In the genomic region with DNA sequence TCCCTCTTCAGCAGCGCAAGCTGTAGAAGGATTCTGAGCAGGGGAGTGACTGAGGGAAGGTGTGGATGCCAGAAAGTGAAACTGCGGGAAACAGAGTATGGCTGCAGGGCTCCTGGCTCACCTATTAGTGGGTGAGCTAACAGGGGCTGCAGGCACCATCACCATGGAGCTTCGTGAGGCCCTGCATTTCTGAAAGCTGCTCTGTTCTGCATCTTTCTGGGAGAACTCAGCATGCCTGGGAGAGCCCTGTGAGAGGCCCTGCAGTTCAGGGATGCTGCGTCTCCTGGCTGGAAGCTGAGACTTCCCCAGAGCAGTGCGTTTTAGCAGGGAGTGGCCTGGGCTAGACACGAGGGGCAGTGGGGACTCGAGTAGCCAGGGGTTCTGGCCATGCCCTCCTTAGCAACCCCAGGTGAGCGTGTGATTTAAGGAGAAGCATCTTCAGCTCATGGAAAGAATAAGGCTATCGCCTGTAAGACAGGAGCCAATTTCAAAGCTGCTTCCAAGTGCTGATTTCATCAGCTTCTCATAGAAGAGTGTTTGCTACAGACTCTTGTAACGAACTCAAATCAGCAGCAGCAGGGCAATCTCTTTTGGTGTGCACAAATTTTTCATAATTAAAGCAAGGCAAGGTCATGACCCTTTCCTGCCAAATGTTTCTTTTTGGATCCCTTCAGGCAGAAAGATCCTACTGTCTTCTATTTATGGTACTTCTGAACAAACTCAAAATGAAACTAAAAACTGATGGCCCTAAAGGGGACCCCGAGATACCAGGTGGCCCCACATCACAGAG, we compare ENCODE assay signal across 17 cellular contexts.
DNase-seq lines count a peak whose midpoint lies in the region; ATAC-seq, FAIRE-seq and TF ChIP-seq lines count a peak whose summit lies in the region.
"Had no signal": no experiment of that assay in that cellular context is flagged by ENCODE, and none has a peak within 500 bp of the region (broad histone marks: within the 10 kb centered on the region; RNA-seq: fewer than 3 reads in every experiment).

No MANE protein-coding gene starts in this region.

- no peak overlapping the region for H3K9ac ChIP-seq in astrocyte (ENCODE audit: low read length)

- H2AFZ ChIP-seq in astrocyte (ENCODE audit: low read depth, low read length), result peak overlapping the region; percentile 17

- H3K4me3 ChIP-seq in right atrium auricular region, result no peak overlapping the region
- H3K4me3 ChIP-seq in astrocyte (ENCODE audit: insufficient read depth, low read depth, low read length), result no peak overlapping the region
- no peak overlapping the region for H3K4me3 ChIP-seq in gastroesophageal sphincter

- no peaks in the 10 kb centered on the region for H4K20me1 ChIP-seq in astrocyte (ENCODE audit: insufficient read depth, low read length)

- peaks cover 5% of the 10 kb centered on the region for H3K9me3 Mint-ChIP-seq in astrocyte (ENCODE audit: unreplicated experiment)

- TF ChIP-seq CTCF in right atrium auricular region (IDR thresholded peaks at IDR 0.05) (no peak), astrocyte (IDR thresholded peaks at IDR 0.05; ENCODE audit: insufficient read depth, low read depth, low read length) (no peak), gastroesophageal sphincter (IDR thresholded peaks at IDR 0.05) (no peak)

- H3K27me3 ChIP-seq in right atrium auricular region (no peaks in the 10 kb centered on the region), astrocyte (ENCODE audit: insufficient read depth, low read length) (no peaks in the 10 kb centered on the region), gastroesophageal sphincter (no peaks in the 10 kb centered on the region)

- H3K79me2 ChIP-seq in astrocyte (ENCODE audit: insufficient read depth, low read length), result no peaks in the 10 kb centered on the region

- WGBS in gastroesophageal sphincter (ENCODE audit: low coverage in 1 of 2), 2 donors, result 66 to 74% methylated on average over 7 of the region's 11 CpGs

- intact Hi-C loops in left ventricle myocardium superior (cut with micrococcal nuclease), result no loop called here

- no peak for TF ChIP-seq EP300 in gastroesophageal sphincter (IDR thresholded peaks at IDR 0.05)

- H3K4me1 Mint-ChIP-seq in astrocyte (ENCODE audit: low read depth, unreplicated experiment), result peaks cover 10% of the 10 kb centered on the region

- H3K9me3 ChIP-seq in right atrium auricular region (no peaks in the 10 kb centered on the region), astrocyte (ENCODE audit: insufficient read depth, low read depth, low read length) (no peaks in the 10 kb centered on the region), gastroesophageal sphincter (no peaks in the 10 kb centered on the region)

- no peak for TF ChIP-seq POLR2A in gastroesophageal sphincter (IDR thresholded peaks at IDR 0.05)

- H3K4me1 ChIP-seq in right atrium auricular region (peaks cover 0 to 46% of the 10 kb centered on the region in 2 donors), astrocyte (ENCODE audit: insufficient read depth, low read length) (no peaks in the 10 kb centered on the region), gastroesophageal sphincter (peaks cover 0 to 31% (median 6%) of the 10 kb centered on the region in 3 donors)

- H3K36me3 Mint-ChIP-seq in astrocyte (ENCODE audit: low read depth, unreplicated experiment), result no peaks in the 10 kb centered on the region

- DNase-seq in right atrium auricular region (ENCODE audit: low spot score) (peak; percentile 50), left ventricle myocardium superior (no peak), astrocyte (ENCODE audit: low read depth) (no peak), mesenteric fat pad (ENCODE audit: low spot score) (peak; percentile 69), ureter (ENCODE audit: low spot score) (peak; percentile 29)
- no peak for DNase-seq in stimulated activated CD4-positive, alpha-beta T cell treated with anti-CD3 and anti-CD28 coated beads, Interleukin-2, amount 100 ng/mL, for 48 hours
- DNase-seq: activated CD4-positive, alpha-beta T cell treated with anti-CD3 and anti-CD28 coated beads for 48 hours; activated T-cell treated with anti-CD3 and anti-CD28 coated beads, Interleukin-2, amount 50 U/mL, for 72 hours; cerebellar nuclear complex; kidney; MV-4-11; NK-92 treated with Interleukin-12 subunit alpha and Interleukin-12 subunit beta, amount 100 ng/mL, for 24 hours; SHP77 treated with DMSO at 0.1 percent for 48 hours; T-helper 9 cell had no signal

- no peak for ATAC-seq in left ventricle myocardium superior
- no peak for ATAC-seq in HG02642 (IDR thresholded peaks at IDR 0.05; ENCODE audit: poor library complexity, unreplicated experiment)
- ATAC-seq in gastroesophageal sphincter, result no peak

- no peak overlapping the region for H3K27ac ChIP-seq in right atrium auricular region
- no peak overlapping the region for H3K27ac ChIP-seq in astrocyte (ENCODE audit: low read depth, low read length)
- no peak overlapping the region for H3K27ac ChIP-seq in gastroesophageal sphincter

- H3K4me2 ChIP-seq in astrocyte (ENCODE audit: low read length), result no peak overlapping the region

- H3K27ac Mint-ChIP-seq in astrocyte (ENCODE audit: unreplicated experiment), result no peak overlapping the region
- H3K27ac Mint-ChIP-seq: activated T-cell treated with anti-CD3 and anti-CD28 coated beads, Interleukin-2, amount 50 U/mL, for 72 hours had no signal

- H3K36me3 ChIP-seq in right atrium auricular region (no peaks in the 10 kb centered on the region), astrocyte (ENCODE audit: insufficient read depth, low read length) (no peaks in the 10 kb centered on the region), gastroesophageal sphincter (no peaks in the 10 kb centered on the region)

- H3K4me3 Mint-ChIP-seq in astrocyte (ENCODE audit: unreplicated experiment), result no peak overlapping the region
- H3K4me3 Mint-ChIP-seq: activated T-cell treated with anti-CD3 and anti-CD28 coated beads, Interleukin-2, amount 50 U/mL, for 72 hours had no signal

- no peak for FAIRE-seq in astrocyte (lab: Jason Lieb, UNC)
- FAIRE-seq: endothelial cell of umbilical vein, kidney had no signal

- peaks cover 16% of the 10 kb centered on the region for H3K27me3 Mint-ChIP-seq in astrocyte (ENCODE audit: low read depth, unreplicated experiment)

Comparison
In these comparisons a context has a peak if more than half of its experiments do, and no peak if none do; other contexts are left out.
1. DNase-seq: peak in right atrium auricular region (single experiment), mesenteric fat pad (single experiment) and ureter (single experiment); none in left ventricle myocardium superior (single experiment), astrocyte (single experiment) and stimulated activated CD4-positive, alpha-beta T cell treated with anti-CD3 and anti-CD28 coated beads, Interleukin-2, amount 100 ng/mL, for 48 hours (0 of 2).